ENCODE assay signal across 30 cellular contexts in the genomic region with DNA sequence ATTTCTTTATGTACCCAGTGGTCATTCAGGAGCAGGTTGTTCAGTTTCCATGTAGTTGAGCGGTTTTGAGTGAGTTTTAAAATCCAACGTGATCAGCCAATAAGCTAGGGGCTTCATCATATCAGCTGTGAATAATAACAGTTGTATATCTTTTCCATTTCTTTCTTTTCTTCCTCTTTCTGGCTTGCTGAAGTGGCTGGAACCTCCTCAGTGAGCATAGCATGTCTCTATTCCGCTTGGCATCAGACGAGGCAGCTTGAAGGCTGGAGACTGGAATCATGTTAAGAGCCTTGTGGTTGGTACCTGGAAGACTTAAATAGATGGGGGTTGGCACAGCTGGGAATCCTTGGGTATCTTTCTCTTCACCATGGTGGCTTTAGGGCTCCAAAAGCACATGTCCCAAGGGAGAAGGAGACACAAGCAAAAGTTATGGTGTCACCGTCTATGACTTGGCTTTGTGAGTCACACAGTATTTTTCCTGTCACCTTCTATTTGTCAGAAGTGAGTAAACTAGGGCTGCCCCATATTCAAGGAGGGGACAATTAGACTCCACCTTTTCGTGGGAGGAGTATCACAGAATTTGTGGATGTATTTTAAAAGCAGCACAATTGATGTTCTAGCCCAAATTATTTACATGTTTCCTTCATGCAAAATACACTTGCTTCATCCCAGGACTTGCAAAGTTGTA. TPM values are rescaled to one million over a fixed set of nuclear protein-coding genes. Genes with fewer than 3 reads are reported as not detected.
DNase-seq lines count a peak whose midpoint lies in the region; ATAC-seq and TF ChIP-seq lines count a peak whose summit lies in the region.
"Had no signal": no experiment of that assay in that cellular context is flagged by ENCODE, and none has a peak within 500 bp of the region (broad histone marks: within the 10 kb centered on the region; RNA-seq: fewer than 3 reads in every experiment).

No MANE protein-coding gene starts in this region.

- no peaks in the 10 kb centered on the region for H3K9me3 Mint-ChIP-seq in MCF 10A (ENCODE audit: unreplicated experiment)
- H3K9me3 Mint-ChIP-seq in activated T-helper 17 cell treated with anti-CD3 and anti-CD28 coated beads, Interleukin-2, amount 50 U/mL, for 72 hours = no peaks in the 10 kb centered on the region
- peaks cover 0 to 5% of the 10 kb centered on the region in 2 donors for H3K9me3 Mint-ChIP-seq in stimulated activated naive CD8-positive, alpha-beta T cell treated with anti-CD3 and anti-CD28 coated beads, Interleukin-15, amount 100 ng/mL, for 72 hours
- H3K9me3 Mint-ChIP-seq: central memory CD8-positive, alpha-beta T cell; dendritic cell treated with granulocyte-macrophage colony-stimulating factor and Interleukin-4, amounts not matched to agents 40 ng/mL and 50 ng/mL, for 4 days had no signal

- no peak overlapping the region for H2AFZ ChIP-seq in mammary epithelial cell (ENCODE audit: low read depth, low read length)
- H2AFZ ChIP-seq: PC-9 had no signal

- no peak overlapping the region for H3K9ac ChIP-seq in mammary epithelial cell (ENCODE audit: insufficient read depth, low read length)

- H3K4me3 Mint-ChIP-seq in MCF 10A (ENCODE audit: unreplicated experiment) = no peak overlapping the region
- H3K4me3 Mint-ChIP-seq in activated T-helper 17 cell treated with anti-CD3 and anti-CD28 coated beads, Interleukin-2, amount 50 U/mL, for 72 hours = no peak overlapping the region
- H3K4me3 Mint-ChIP-seq in stimulated activated naive CD8-positive, alpha-beta T cell treated with anti-CD3 and anti-CD28 coated beads, Interleukin-15, amount 100 ng/mL, for 72 hours = no peak overlapping the region
- H3K4me3 Mint-ChIP-seq: central memory CD8-positive, alpha-beta T cell; dendritic cell treated with granulocyte-macrophage colony-stimulating factor and Interleukin-4, amounts not matched to agents 40 ng/mL and 50 ng/mL, for 4 days; endodermal cell; memory B cell; stimulated activated memory B cell treated with anti-CD40 and anti-IgM and Interleukin-4, amounts not matched to agents 10 μg/mL and 1 μg/mL and 100 μg/mL, for 72 hours; T-helper 17 cell had no signal

- H3K36me3 Mint-ChIP-seq in MCF 10A (ENCODE audit: insufficient read depth, unreplicated experiment) = peaks cover 5% of the 10 kb centered on the region
- H3K36me3 Mint-ChIP-seq in activated T-helper 17 cell treated with anti-CD3 and anti-CD28 coated beads, Interleukin-2, amount 50 U/mL, for 72 hours (ENCODE audit: low read depth) = no peaks in the 10 kb centered on the region
- H3K36me3 Mint-ChIP-seq: memory B cell; stimulated activated memory B cell treated with anti-CD40 and anti-IgM and Interleukin-4, amounts not matched to agents 10 μg/mL and 1 μg/mL and 100 μg/mL, for 72 hours had no signal

- TF ChIP-seq CTCF in MCF 10A (IDR thresholded peaks at IDR 0.05; ENCODE audit: unreplicated experiment) (no peak), mammary epithelial cell (conservative IDR thresholded peaks at IDR 0.05 in 1 of 2, IDR thresholded peaks at IDR 0.05 in 1 of 2; ENCODE audit: extremely low read depth in 1 of 2, insufficient read depth in 1 of 2, low read depth in 1 of 2, low read length in 2 of 2) (no peak)

- no peaks in the 10 kb centered on the region for H3K27me3 Mint-ChIP-seq in MCF 10A (ENCODE audit: insufficient read depth, unreplicated experiment)
- H3K27me3 Mint-ChIP-seq in activated T-helper 17 cell treated with anti-CD3 and anti-CD28 coated beads, Interleukin-2, amount 50 U/mL, for 72 hours = peaks cover 3% of the 10 kb centered on the region
- no peaks in the 10 kb centered on the region for H3K27me3 Mint-ChIP-seq in stimulated activated naive CD8-positive, alpha-beta T cell treated with anti-CD3 and anti-CD28 coated beads, Interleukin-15, amount 100 ng/mL, for 72 hours
- H3K27me3 Mint-ChIP-seq: central memory CD8-positive, alpha-beta T cell; dendritic cell treated with granulocyte-macrophage colony-stimulating factor and Interleukin-4, amounts not matched to agents 40 ng/mL and 50 ng/mL, for 4 days; memory B cell had no signal

- no peak for DNase-seq in activated CD4-positive, CD25-positive, alpha-beta regulatory T cell treated with anti-CD3 and anti-CD28 coated beads, Interleukin-2, amount 50 U/mL, for 72 hours
- DNase-seq in MCF 10A (ENCODE audit: unreplicated experiment) (no peak), mammary epithelial cell (no peak), COLO829 (ENCODE audit: low spot score) (no peak), substantia nigra (lab: John Stamatoyannopoulos, UW) (no peak)
- DNase-seq in stimulated activated naive CD8-positive, alpha-beta T cell treated with anti-CD3 and anti-CD28 coated beads, Interleukin-15, amount 100 ng/mL, for 72 hours = no peak
- DNase-seq: 8988T; activated CD4-positive, alpha-beta T cell treated with anti-CD3 and anti-CD28 coated beads for 4 hours; body of pancreas; Calu3; endodermal cell; GOT3; NCI-H1417; NCI-H2029; NCI-H526; NK-92 treated with Interleukin-12 subunit alpha and Interleukin-12 subunit beta, amount 100 ng/mL, for 24 hours; PC-9; T-helper 17 cell; testis had no signal

- CTCF ChIA-PET in MCF 10A (lab: Yijun Ruan, JAX) = interaction anchor here (0.6 to 0.9 kb wide), 2 partner anchors 12 to 158 kb away, joined by 3 to 4 read pairs; no protein-coding TSS in a partner anchor
- CTCF ChIA-PET in mammary epithelial cell (lab: Charles Lee; ENCODE audit: low non-redundant PET) = no interaction called here

- H4K20me1 ChIP-seq in mammary epithelial cell (ENCODE audit: insufficient read depth, low read length) = no peaks in the 10 kb centered on the region

- no peak overlapping the region for H3K4me2 ChIP-seq in mammary epithelial cell (ENCODE audit: insufficient read depth, low read depth, low read length)
- H3K4me2 ChIP-seq: PC-9 had no signal

- BruUV-seq in MCF 10A (replicated peaks; lab: Mats Ljungman, UMichigan) (no TSS peak), mammary epithelial cell (replicated peaks; lab: Mats Ljungman, UMichigan) (no TSS peak)

- H3K27ac ChIP-seq in mammary epithelial cell (ENCODE audit: insufficient read depth, low read depth, low read length) = no peak overlapping the region
- H3K27ac ChIP-seq in substantia nigra (ENCODE audit: low read depth, low read length, poor library complexity, severe bottlenecking) = no peak overlapping the region
- H3K27ac ChIP-seq: body of pancreas, PC-9, testis had no signal

- peaks cover 6% of the 10 kb centered on the region for H3K4me1 ChIP-seq in mammary epithelial cell (ENCODE audit: insufficient read depth, low read length)
- H3K4me1 ChIP-seq: body of pancreas, testis had no signal

- no peaks in the 10 kb centered on the region for H3K36me3 ChIP-seq in mammary epithelial cell (ENCODE audit: insufficient read depth, low read length)

- intact Hi-C loops in MCF 10A (cut with micrococcal nuclease) = no loop called here
- intact Hi-C loops in mammary epithelial cell (cut with micrococcal nuclease) = no loop called here

- no peak overlapping the region for H3K4me3 ChIP-seq in mammary epithelial cell (replicated peaks in 1 of 3; ENCODE audit: insufficient read depth in 1 of 3, low read depth in 2 of 3, low read length in 3 of 3)
- H3K4me3 ChIP-seq: body of pancreas, K562, PC-9, testis had no signal

- dilution Hi-C loops in mammary epithelial cell (cut with HindIII; ENCODE audit: low sequenced_read_pairs) = no loop called here

- in situ Hi-C loops in mammary epithelial cell (cut with MboI; ENCODE audit: low sequenced_read_pairs in 2 of 2) = loop anchor here in 1 of 2 donors (25.0 kb wide), 1 partner anchor 192 kb away; the partner anchor contains the start of gene ZNF622

- H3K27ac Mint-ChIP-seq in MCF 10A (ENCODE audit: low read depth, unreplicated experiment) = peak overlapping the region; percentile 11
- H3K27ac Mint-ChIP-seq in activated T-helper 17 cell treated with anti-CD3 and anti-CD28 coated beads, Interleukin-2, amount 50 U/mL, for 72 hours = no peak overlapping the region
- no peak overlapping the region for H3K27ac Mint-ChIP-seq in stimulated activated naive CD8-positive, alpha-beta T cell treated with anti-CD3 and anti-CD28 coated beads, Interleukin-15, amount 100 ng/mL, for 72 hours
- H3K27ac Mint-ChIP-seq: activated T-helper 2 cell treated with anti-CD3 and anti-CD28 coated beads, Interferon-gamma antibody, Interleukin-2, Interleukin-4, amounts not matched to agents 10 μg/mL and 5 μg/mL and 100 μg/mL, durations not matched to agents 14 hours and 24 hours and 36 hours; dendritic cell treated with granulocyte-macrophage colony-stimulating factor and Interleukin-4, amounts not matched to agents 40 ng/mL and 50 ng/mL, for 4 days; endodermal cell; memory B cell; stimulated activated memory B cell treated with anti-CD40 and anti-IgM and Interleukin-4, amounts not matched to agents 10 μg/mL and 1 μg/mL and 100 μg/mL, for 72 hours; T-helper 17 cell had no signal

- H3K27me3 ChIP-seq in mammary epithelial cell (ENCODE audit: insufficient read depth, low read length) = no peaks in the 10 kb centered on the region
- H3K27me3 ChIP-seq: body of pancreas, testis had no signal

- peak; percentile 70 to 74 for ATAC-seq in activated CD4-positive, CD25-positive, alpha-beta regulatory T cell treated with anti-CD3 and anti-CD28 coated beads, Interleukin-2, amount 50 U/mL, for 24 hours
- ATAC-seq in activated T-helper 17 cell treated with anti-CD3 and anti-CD28 coated beads, Interleukin-2, amount 50 U/mL, for 72 hours (replicated peaks) = peak; percentile 80
- ATAC-seq in stimulated activated naive CD8-positive, alpha-beta T cell treated with anti-CD3 and anti-CD28 coated beads, Interleukin-15, amount 100 ng/mL, for 72 hours = peak; percentile 74
- ATAC-seq: body of pancreas; K562; left lobe of liver; Right ventricle myocardium inferior; SK-N-SH treated with all-trans-retinoic acid at 6 μM for 48 hours; stimulated activated memory B cell treated with anti-CD40 and anti-IgM and Interleukin-4, amounts not matched to agents 10 μg/mL and 1 μg/mL and 100 μg/mL, for 72 hours; T-helper 17 cell had no signal

- WGBS in mammary epithelial cell (ENCODE audit: low coverage, missing lambda C conversion rate) = 76% methylated on average over 6 of the region's 6 CpGs

- POLR2A ChIA-PET in MCF 10A (lab: Yijun Ruan, JAX) = no interaction called here

- no peaks in the 10 kb centered on the region for H3K9me3 ChIP-seq in mammary epithelial cell (replicated peaks; ENCODE audit: insufficient read depth, low read length)
- H3K9me3 ChIP-seq: body of pancreas, testis had no signal

- H3K79me2 ChIP-seq in mammary epithelial cell (ENCODE audit: insufficient read depth, low read length) = no peaks in the 10 kb centered on the region

- H3K4me1 Mint-ChIP-seq in MCF 10A (ENCODE audit: insufficient read depth, unreplicated experiment) = peaks cover 18% of the 10 kb centered on the region
- no peaks in the 10 kb centered on the region for H3K4me1 Mint-ChIP-seq in activated T-helper 17 cell treated with anti-CD3 and anti-CD28 coated beads, Interleukin-2, amount 50 U/mL, for 72 hours
- no peaks in the 10 kb centered on the region for H3K4me1 Mint-ChIP-seq in stimulated activated naive CD8-positive, alpha-beta T cell treated with anti-CD3 and anti-CD28 coated beads, Interleukin-15, amount 100 ng/mL, for 72 hours
- H3K4me1 Mint-ChIP-seq: central memory CD8-positive, alpha-beta T cell; memory B cell; stimulated activated memory B cell treated with anti-CD40 and anti-IgM and Interleukin-4, amounts not matched to agents 10 μg/mL and 1 μg/mL and 100 μg/mL, for 72 hours; T-helper 17 cell had no signal

RNA-seq across cellular contexts. Expression of gene RETREG1, which starts 38.0 kb away (rescaled TPM):
- 4.9 and 5.3 TPM in 2 replicates for total RNA-seq in MCF 10A (2022)
- total RNA-seq in mammary epithelial cell = 10 to 100 TPM; 14.2 to 49.7 TPM
- polyA plus RNA-seq in mammary epithelial cell = 5.2 TPM
- 1.8 TPM for polyA minus RNA-seq in mammary epithelial cell
- total RNA-seq in activated T-helper 17 cell treated with anti-CD3 and anti-CD28 coated beads, Interleukin-2, amount 50 U/mL, for 72 hours = 10 to 100 TPM in 1 of 2 donors, 1 to 10 TPM in 1; 8.4 to 13.5 TPM
